Comparison of ENCODE assay signal across 15 cellular contexts in the genomic region with DNA sequence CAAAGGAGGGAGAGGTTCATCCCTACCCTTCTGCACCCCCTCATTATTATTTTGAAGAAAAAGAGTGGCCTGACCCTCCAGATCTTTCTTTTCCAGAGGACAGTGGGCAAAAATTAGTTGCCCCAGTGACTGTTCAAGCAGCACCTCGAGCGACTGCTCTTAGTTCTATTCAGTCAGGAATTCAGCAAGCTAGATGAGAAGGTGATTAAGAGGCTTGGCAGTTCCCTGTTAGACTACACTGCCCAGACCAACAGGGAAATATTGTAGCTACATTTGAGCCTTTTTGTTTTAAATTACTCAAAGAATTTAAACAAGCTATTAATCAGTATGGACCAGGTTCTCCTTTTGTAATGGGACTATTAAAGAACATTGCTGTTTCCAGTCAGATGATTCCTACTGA. TPM values are rescaled to one million over a fixed set of nuclear protein-coding genes. Genes with fewer than 3 reads are reported as not detected.
DNase-seq lines count a peak whose midpoint lies in the region; ATAC-seq, FAIRE-seq and TF ChIP-seq lines count a peak whose summit lies in the region.
"Not testable (repeated sequence)": the region's sequence is repeated elsewhere in the genome, so short reads cannot be mapped to it uniquely, and the experiment has no call there.
"Had no signal": no experiment of that assay in that cellular context is flagged by ENCODE, and none has a peak within 500 bp of the region (broad histone marks: within the 10 kb centered on the region; RNA-seq: fewer than 3 reads in every experiment).

No MANE protein-coding gene starts in this region.

- BruUV-seq in IMR-90 (replicated peaks; lab: Mats Ljungman, UMichigan), result not testable (repeated sequence)

- CTCF ChIA-PET in IMR-90 (lab: Yijun Ruan, JAX), result interaction anchor here (1.2 to 1.8 kb wide), 2 partner anchors 9 to 16 kb away, joined by 3 to 7 read pairs; no protein-coding TSS in a partner anchor

- not testable (repeated sequence) for TF ChIP-seq RAD21 in IMR-90 (IDR thresholded peaks at IDR 0.05; ENCODE audit: low read length)

- not testable (repeated sequence) for H3K36me3 ChIP-seq in IMR-90 (ENCODE audit: control insufficient read depth, insufficient read depth, low read length); bronchial epithelial cell (ENCODE audit: control insufficient read depth, insufficient read depth, low read length); mesenchymal stem cell (ENCODE audit: control insufficient read depth in 1 of 2, insufficient read depth in 2 of 2, low read depth in 1 of 2, low read length in 2 of 2)

- dilution Hi-C loops in IMR-90 (cut with HindIII; ENCODE audit: low sequenced_read_pairs, unreplicated experiment), result not testable (repeated sequence)

- not testable (repeated sequence) for ATAC-seq in IMR-90 (ENCODE audit: low read depth)

- H3K4me3 ChIP-seq in AG10803 (ENCODE audit: low read length); IMR-90 (ENCODE audit: insufficient read depth, low read depth, low read length); bronchial epithelial cell (ENCODE audit: low read depth, low read length); mesenchymal stem cell (ENCODE audit: insufficient read depth in 1 of 2, low read depth in 1 of 2, low read length in 2 of 2): not testable (repeated sequence)

- not testable (repeated sequence) for FAIRE-seq in bronchial epithelial cell (lab: Jason Lieb, UNC)

- not testable (repeated sequence) for H3K9me3 ChIP-seq in IMR-90 (ENCODE audit: control insufficient read depth, insufficient read depth, low read length); mesenchymal stem cell (ENCODE audit: control insufficient read depth, low read length)

- H4K8ac ChIP-seq in IMR-90 (ENCODE audit: low read depth in 2 of 2, low read length in 2 of 2); mesenchymal stem cell (ENCODE audit: low read length): not testable (repeated sequence)

- H3K79me1 ChIP-seq in IMR-90 (ENCODE audit: low read depth in 1 of 2, low read length in 2 of 2); mesenchymal stem cell (replicated peaks; ENCODE audit: low read length, poor library complexity, severe bottlenecking): not testable (repeated sequence)

- H4K5ac ChIP-seq in IMR-90 (ENCODE audit: low read depth, low read length), result not testable (repeated sequence)

- H3K9me1 ChIP-seq in IMR-90 (ENCODE audit: insufficient read depth, low read length), result not testable (repeated sequence)

- H3K9ac ChIP-seq in IMR-90 (ENCODE audit: low read depth, low read length); mesenchymal stem cell (ENCODE audit: low read length): not testable (repeated sequence)

- H2BK120ac ChIP-seq in IMR-90 (ENCODE audit: low read depth, low read length), result peak overlapping the region; percentile 57; the same call in 1 of the 2 replicates
- not testable (repeated sequence) for H2BK120ac ChIP-seq in mesenchymal stem cell (ENCODE audit: low read depth, low read length)

- H3K4me1 ChIP-seq in IMR-90 (ENCODE audit: control insufficient read depth, insufficient read depth, low read length); mesenchymal stem cell (ENCODE audit: control insufficient read depth, insufficient read depth, low read depth, low read length): not testable (repeated sequence)

- TF ChIP-seq CTCF in AG10803 (conservative IDR thresholded peaks at IDR 0.05; ENCODE audit: low read length); IMR-90 (conservative IDR thresholded peaks at IDR 0.05; ENCODE audit: low read depth, low read length); bronchial epithelial cell (IDR thresholded peaks at IDR 0.05; ENCODE audit: insufficient read depth, low read length, severe bottlenecking): not testable (repeated sequence)

- H2AK9ac ChIP-seq in IMR-90 (replicated peaks; ENCODE audit: low read depth, low read length, poor library complexity), result not testable (repeated sequence)

- peak overlapping the region; percentile 39 for H2BK20ac ChIP-seq in IMR-90 (ENCODE audit: low read depth, low read length)

- DNase-seq in AG10803 (ENCODE audit: low read depth), result peak; percentile 75
- DNase-seq in GM03348 (ENCODE audit: low spot score), result peak; percentile 21
- DNase-seq in IMR-90, result peak; percentile 54
- peak; percentile 6 for DNase-seq in amniotic stem cell (lab: John Stamatoyannopoulos, UW)
- peak; percentile 13 for DNase-seq in bronchial epithelial cell (ENCODE audit: low read depth)
- DNase-seq in fibroblast of peridontal ligament (ENCODE audit: extremely low read depth), result peak; percentile 21
- DNase-seq in mesenchymal stem cell, result peak; percentile 6
- DNase-seq in stromal cell of bone marrow (ENCODE audit: low read depth), result peak; percentile 9

- not testable (repeated sequence) for H4K91ac ChIP-seq in IMR-90 (ENCODE audit: insufficient read depth, low read depth, low read length); mesenchymal stem cell (ENCODE audit: low read length)

- not testable (repeated sequence) for H2BK12ac ChIP-seq in mesenchymal stem cell (ENCODE audit: low read length in 2 of 2)

- not testable (repeated sequence) for H2BK15ac ChIP-seq in IMR-90 (ENCODE audit: low read depth, low read length); mesenchymal stem cell (ENCODE audit: low read depth, poor library complexity, severe bottlenecking)

- not testable (repeated sequence) for H2AFZ ChIP-seq in IMR-90 (replicated peaks; ENCODE audit: low read length, poor library complexity); mesenchymal stem cell (ENCODE audit: low read depth, low read length)

- H3K4ac ChIP-seq in IMR-90 (ENCODE audit: low read depth, low read length); mesenchymal stem cell (ENCODE audit: low read depth in 1 of 2, low read length in 2 of 2): not testable (repeated sequence)

- H2AK5ac ChIP-seq in IMR-90 (ENCODE audit: low read depth, low read length); mesenchymal stem cell (ENCODE audit: low read length, severe bottlenecking): not testable (repeated sequence)

- intact Hi-C loops in IMR-90 (cut with micrococcal nuclease), result loop anchor here (5.0 kb wide), 1 partner anchor 79 kb away; a partner anchor contains a TSS

- TF ChIP-seq POLR2A in IMR-90 (IDR thresholded peaks at IDR 0.05; ENCODE audit: low read depth, low read length), result not testable (repeated sequence)

- WGBS in IMR-90 (ENCODE audit: extremely low coverage in 2 of 2, insufficient read length in 1 of 2), 2 experiments, result no CpG with 5 or more reads among the region's 2 CpGs
- 71% methylated on average over 1 of the region's 2 CpGs for WGBS in mesenchymal stem cell

- peak overlapping the region; percentile 95 for H2BK5ac ChIP-seq in IMR-90 (ENCODE audit: low read depth, low read length, poor library complexity, severe bottlenecking)
- H2BK5ac ChIP-seq in mesenchymal stem cell (ENCODE audit: low read depth, low read length, poor library complexity, severe bottlenecking), result not testable (repeated sequence)

- H3K23ac ChIP-seq in IMR-90 (ENCODE audit: low read depth, low read length); mesenchymal stem cell (ENCODE audit: low read length in 2 of 2): not testable (repeated sequence)

- not testable (repeated sequence) for H3K4me2 ChIP-seq in IMR-90 (ENCODE audit: low read depth, low read length); mesenchymal stem cell (ENCODE audit: low read length, poor library complexity, severe bottlenecking)

- in situ Hi-C loops in IMR-90 (cut with MboI; ENCODE audit: low sequenced_read_pairs), result not testable (repeated sequence)

- H3K27me3 ChIP-seq in IMR-90 (ENCODE audit: control insufficient read depth, insufficient read depth, low read length); bronchial epithelial cell (ENCODE audit: control insufficient read depth, insufficient read depth, low read length); mesenchymal stem cell (ENCODE audit: control insufficient read depth in 1 of 2, insufficient read depth in 1 of 2, low read length in 2 of 2): not testable (repeated sequence)

- not testable (repeated sequence) for H3K27ac ChIP-seq in IMR-90 (ENCODE audit: insufficient read depth, low read length); mesenchymal stem cell (ENCODE audit: low read length, poor library complexity, severe bottlenecking)

- H3K18ac ChIP-seq in IMR-90 (ENCODE audit: low read depth, low read length); mesenchymal stem cell (ENCODE audit: low read depth in 1 of 2, low read length in 2 of 2): not testable (repeated sequence)

- POLR2A ChIA-PET in IMR-90 (lab: Charles Lee; ENCODE audit: unreplicated experiment), result interaction anchor here (0.6 kb wide), 1 partner anchor 14 kb away, joined by 4 read pairs; no protein-coding TSS in a partner anchor

- not testable (repeated sequence) for H3K56ac ChIP-seq in IMR-90 (ENCODE audit: extremely low read depth, insufficient read depth, low read length)

- H3K14ac ChIP-seq in IMR-90 (replicated peaks; ENCODE audit: low read depth, low read length); mesenchymal stem cell (ENCODE audit: low read length in 2 of 2): not testable (repeated sequence)

- not testable (repeated sequence) for H4K20me1 ChIP-seq in IMR-90 (ENCODE audit: insufficient read depth, low read length)

RNA-seq across cellular contexts. Expression of a gene that starts 41.5 kb away (rescaled TPM):
- total RNA-seq in IMR-90 (2012; rRNA removed), result not detected in 2 replicates
- 0.04 TPM in 1 of 2 replicates, not detected in the other for polyA plus RNA-seq in IMR-90 (2012; rRNA removed)
- polyA plus RNA-seq in IMR-90 (2012; cell fraction: cytosol; rRNA removed), result not detected in 2 replicates
- polyA plus RNA-seq in IMR-90 (2012; cell fraction: nucleus; rRNA removed; ENCODE audit: low replicate concordance), result 0.02 TPM in 1 of 2 replicates, not detected in the other
- total RNA-seq in bronchial epithelial cell, result not detected in 2 replicates
- polyA plus RNA-seq in mesenchymal stem cell (2013, experiment 1 of 2), result not detected
- not detected for polyA plus RNA-seq in mesenchymal stem cell (2013, experiment 2 of 2)
- total RNA-seq: A172, Caco-2, G401, H1, HT1080 had no signal
- polyA plus RNA-seq: AG04450 had no signal

RNA-seq across cellular contexts. Expression of a gene that starts 51.8 kb away (rescaled TPM):
- under 0.01 TPM in 1 of 2 replicates, not detected in the other for total RNA-seq in IMR-90 (2012; rRNA removed)
- not detected in 2 replicates for polyA plus RNA-seq in IMR-90 (2012; rRNA removed)
- polyA plus RNA-seq in IMR-90 (2012; cell fraction: cytosol; rRNA removed), result not detected in 2 replicates
- polyA plus RNA-seq in IMR-90 (2012; cell fraction: nucleus; rRNA removed; ENCODE audit: low replicate concordance), result 0.01 and 0.03 TPM in 2 replicates
- 0.26 TPM in 1 of 2 replicates, not detected in the other for total RNA-seq in bronchial epithelial cell
- not detected for polyA plus RNA-seq in mesenchymal stem cell (2013, experiment 1 of 2)
- polyA plus RNA-seq in mesenchymal stem cell (2013, experiment 2 of 2), result not detected
- total RNA-seq: A172; Caco-2; CD8-positive, alpha-beta memory T cell; G401; H1 had no signal
- polyA plus RNA-seq: AG04450; CD8-positive, alpha-beta memory T cell; H1 had no signal

Comparison
In these comparisons a context has a peak if more than half of its experiments do, and no peak if none do; other contexts are left out.
1. DNase-seq: peak in every context shown above with its lines; median percentile 75 in AG10803; 54 in IMR-90; 21 in GM03348; 21 in fibroblast of peridontal ligament; 13 in bronchial epithelial cell; 9 in stromal cell of bone marrow; 6 in amniotic stem cell; 6 in mesenchymal stem cell.